8 cellular contexts compared by ENCODE assay signal in genomic region chr10:99328579-99329237, GRCh38. TPM values are rescaled to one million over a fixed set of nuclear protein-coding genes. Genes with fewer than 3 reads are reported as not detected.
DNase-seq lines count a peak whose midpoint lies in the region; ATAC-seq and TF ChIP-seq lines count a peak whose summit lies in the region.

No MANE protein-coding gene starts in this region.

- no peaks in the 10 kb centered on the region for H3K9me3 ChIP-seq in psoas muscle

- TF ChIP-seq CTCF in fibroblast of mammary gland (conservative IDR thresholded peaks at IDR 0.05; ENCODE audit: control insufficient read depth, insufficient read depth, low read depth, low read length) = peak; percentile 11
- TF ChIP-seq CTCF in psoas muscle (IDR thresholded peaks at IDR 0.05) = no peak

- ATAC-seq in psoas muscle (no peak), HG03025 (IDR thresholded peaks at IDR 0.05; ENCODE audit: low FRiP score, unreplicated experiment) (no peak), HG03039 (IDR thresholded peaks at IDR 0.05; ENCODE audit: unreplicated experiment) (no peak)

- H3K4me1 ChIP-seq in psoas muscle = peaks cover 4% of the 10 kb centered on the region

- peak overlapping the region; percentile 35 for H3K4me3 ChIP-seq in fibroblast of mammary gland (ENCODE audit: control insufficient read depth, low read depth, low read length)
- H3K4me3 ChIP-seq in psoas muscle = peak overlapping the region; percentile 64

- H3K27ac ChIP-seq in psoas muscle = no peak overlapping the region

- H3K36me3 ChIP-seq in psoas muscle (ENCODE audit: insufficient read depth in 1 of 2, low read depth in 1 of 2) = no peaks in the 10 kb centered on the region

- DNase-seq in EL (peak; percentile 74), NCI-H446 treated with DMSO at 0.1 percent for 48 hours (lab: John Stamatoyannopoulos, UW) (peak; percentile 24), fibroblast of mammary gland (ENCODE audit: low read depth) (peak; percentile 38), psoas muscle (no peak), NCI-H345 treated with DMSO at 0.1 percent for 48 hours (lab: John Stamatoyannopoulos, UW; ENCODE audit: unreplicated experiment) (no peak), retina (no peak)

- peaks cover 0 to 76% (median 20%) of the 10 kb centered on the region in 3 donors for H3K27me3 ChIP-seq in psoas muscle (ENCODE audit: insufficient read depth in 3 of 3, low read length in 2 of 3)

- 40 to 44% (median 42%) methylated on average over 16 of the region's 16 CpGs for WGBS in psoas muscle, 3 donors

- intact Hi-C loops in psoas muscle (cut with DNase I) = no loop called here

RNA-seq across cellular contexts. Expression of gene CNNM1, which starts 0.4 kb away (rescaled TPM):
- not detected for total RNA-seq in psoas muscle
- under 1 TPM in 1 of 3 donors, not detected in 2; 0.01 TPM for polyA plus RNA-seq in psoas muscle

Comparison
In these comparisons a context has a peak if more than half of its experiments do, and no peak if none do; other contexts are left out.
1. DNase-seq: peak in EL (single experiment), NCI-H446 treated with DMSO at 0.1 percent for 48 hours (single experiment) and fibroblast of mammary gland (single experiment); none in psoas muscle (0 of 2), NCI-H345 treated with DMSO at 0.1 percent for 48 hours (single experiment) and retina (single experiment).